ENCODE assay signal across 40 cellular contexts in the genomic region with DNA sequence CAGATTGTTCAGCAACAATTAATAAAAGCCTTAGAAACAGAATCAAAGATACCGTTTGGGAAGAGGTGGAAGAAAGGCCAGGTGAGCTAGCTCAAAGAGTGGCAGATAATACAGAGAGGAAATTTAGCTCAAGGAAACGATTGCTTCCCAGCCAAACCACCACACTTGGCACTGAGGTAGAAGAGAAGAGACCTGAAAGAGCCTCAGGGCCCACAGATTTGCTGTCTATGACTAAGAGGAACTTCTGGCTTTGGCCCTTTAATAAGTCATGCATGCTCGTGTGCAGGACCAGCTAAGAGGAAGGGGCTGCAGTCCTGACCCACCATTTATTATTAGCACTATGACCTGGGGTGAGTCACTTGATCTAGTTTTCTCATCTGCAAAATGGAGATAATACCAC.
"Had no signal": no experiment of that assay in that cellular context is flagged by ENCODE, and none has a peak within 500 bp of the region (broad histone marks: within the 10 kb centered on the region; RNA-seq: fewer than 3 reads in every experiment).

No MANE protein-coding gene starts in this region.

- H3K36me3 ChIP-seq: cardiac muscle cell had no signal

- H3K27me3 Mint-ChIP-seq: activated B cell treated with CpG ODN at 0.5 μM for 24 hours; activated naive CD4-positive, alpha-beta T cell treated with anti-CD3 and anti-CD28 coated beads, Interleukin-2, amount 50 U/mL, for 24 hours; activated naive CD8-positive, alpha-beta T cell; activated naive CD8-positive, alpha-beta T cell treated with anti-CD3 and anti-CD28 coated beads, Interleukin-2, amount 50 U/mL, for 24 hours; activated T-helper 17 cell treated with anti-CD3 and anti-CD28 coated beads, Interleukin-2, amount 50 U/mL, for 72 hours had no signal

- H3K27me3 ChIP-seq: body of pancreas, brain microvascular endothelial cell, cardiac muscle cell had no signal

- H3K27ac Mint-ChIP-seq: activated B cell treated with CpG ODN at 0.5 μM for 24 hours; activated CD4-positive, alpha-beta memory T cell treated with anti-CD3 and anti-CD28 coated beads for 36 hours; activated CD4-positive, alpha-beta T cell treated with anti-CD3 and anti-CD28 coated beads, Interleukin-2, amount 10 ng/mL, durations not matched to agents 24 days and 14 days; activated CD8-positive, alpha-beta T cell treated with anti-CD3 and anti-CD28 coated beads for 36 hours; activated naive CD4-positive, alpha-beta T cell treated with anti-CD3 and anti-CD28 coated beads for 36 hours; activated naive CD4-positive, alpha-beta T cell treated with anti-CD3 and anti-CD28 coated beads, Interleukin-2, amount 50 U/mL, for 24 hours; activated naive CD8-positive, alpha-beta T cell; activated naive CD8-positive, alpha-beta T cell treated with anti-CD3 and anti-CD28 coated beads, Interleukin-2, amount 10 ng/mL, durations not matched to agents 7 days and 5 days; activated naive CD8-positive, alpha-beta T cell treated with anti-CD3 and anti-CD28 coated beads, Interleukin-2, amount 50 U/mL, for 24 hours; activated T-cell treated with anti-CD3 and anti-CD28 coated beads, Interleukin-2, amount 50 U/mL, for 72 hours; activated T-helper 1 cell treated with anti-CD3 and anti-CD28 coated beads, Interleukin-12 subunit alpha, Interleukin-12 subunit beta, Interleukin-2, Interleukin-4 antibody, amounts not matched to agents 30 ng/mL and 10 ng/mL and 1 ng/mL, durations not matched to agents 14 hours and 24 hours and 36 hours; activated T-helper 17 cell treated with anti-CD3 and anti-CD28 coated beads, Interleukin-2, amount 50 U/mL, for 72 hours; T-helper 1 cell treated with Interleukin-12 subunit alpha and Interleukin-12 subunit beta and Interleukin-4 antibody, amounts not matched to agents 30 μg/mL and 1 μg/mL, for 36 hours; T-helper 2 cell treated with Interferon-gamma antibody and Interleukin-4, amounts not matched to agents 5 μg/mL and 100 μg/mL, for 36 hours had no signal

- ATAC-seq: activated CD8-positive, alpha-beta T cell treated with anti-CD3 and anti-CD28 coated beads for 36 hours; activated naive CD8-positive, alpha-beta T cell treated with anti-CD3 and anti-CD28 coated beads, Interleukin-2, amount 50 U/mL, for 24 hours; activated T-cell treated with anti-CD3 and anti-CD28 coated beads, Interleukin-2, amount 50 U/mL, for 4 hours; activated T-cell treated with anti-CD3 and anti-CD28 coated beads, Interleukin-2, amount 50 U/mL, for 72 hours; activated T-helper 17 cell treated with anti-CD3 and anti-CD28 coated beads, Interleukin-2, amount 50 U/mL, for 72 hours; body of pancreas had no signal

- H3K36me3 Mint-ChIP-seq: activated CD4-positive, alpha-beta memory T cell treated with anti-CD3 and anti-CD28 coated beads for 36 hours; activated naive CD4-positive, alpha-beta T cell treated with anti-CD3 and anti-CD28 coated beads, Interleukin-2, amount 50 U/mL, for 24 hours; activated naive CD8-positive, alpha-beta T cell; activated naive CD8-positive, alpha-beta T cell treated with anti-CD3 and anti-CD28 coated beads, Interleukin-2, amount 10 ng/mL, durations not matched to agents 7 days and 5 days had no signal

- FAIRE-seq: astrocyte, bronchial epithelial cell, TTC549 had no signal

- H3K9me3 Mint-ChIP-seq: activated B cell treated with CpG ODN at 0.5 μM for 24 hours; activated CD4-positive, alpha-beta memory T cell treated with anti-CD3 and anti-CD28 coated beads for 36 hours; activated CD4-positive, alpha-beta T cell treated with anti-CD3 and anti-CD28 coated beads, Interleukin-2, amount 10 ng/mL, durations not matched to agents 24 days and 14 days; activated CD8-positive, alpha-beta T cell treated with anti-CD3 and anti-CD28 coated beads for 36 hours; activated naive CD4-positive, alpha-beta T cell treated with anti-CD3 and anti-CD28 coated beads for 36 hours; activated naive CD4-positive, alpha-beta T cell treated with anti-CD3 and anti-CD28 coated beads, Interleukin-2, amount 50 U/mL, for 24 hours; activated naive CD8-positive, alpha-beta T cell treated with anti-CD3 and anti-CD28 coated beads, Interleukin-2, amount 10 ng/mL, durations not matched to agents 7 days and 5 days; activated naive CD8-positive, alpha-beta T cell treated with anti-CD3 and anti-CD28 coated beads, Interleukin-2, amount 50 U/mL, for 24 hours; activated T-cell treated with anti-CD3 and anti-CD28 coated beads, Interleukin-2, amount 50 U/mL, for 4 hours; activated T-cell treated with anti-CD3 and anti-CD28 coated beads, Interleukin-2, amount 50 U/mL, for 72 hours; activated T-helper 1 cell treated with anti-CD3 and anti-CD28 coated beads, Interleukin-12 subunit alpha, Interleukin-12 subunit beta, Interleukin-2, Interleukin-4 antibody, amounts not matched to agents 30 ng/mL and 10 ng/mL and 1 ng/mL, durations not matched to agents 14 hours and 24 hours and 36 hours; central memory CD8-positive, alpha-beta T cell; T-helper 1 cell treated with Interleukin-12 subunit alpha and Interleukin-12 subunit beta and Interleukin-4 antibody, amounts not matched to agents 30 μg/mL and 1 μg/mL, for 36 hours; T-helper 2 cell treated with Interferon-gamma antibody and Interleukin-4, amounts not matched to agents 5 μg/mL and 100 μg/mL, for 36 hours had no signal

- H3K27ac ChIP-seq: body of pancreas, brain microvascular endothelial cell, cardiac muscle cell, VCaP had no signal

- DNase-seq: activated B cell treated with CpG ODN at 0.5 μM for 24 hours; activated CD4-positive, alpha-beta memory T cell treated with anti-CD3 and anti-CD28 coated beads for 36 hours; activated CD4-positive, alpha-beta T cell treated with anti-CD3 and anti-CD28 coated beads for 4 hours; activated CD4-positive, alpha-beta T cell treated with anti-CD3 and anti-CD28 coated beads, Interleukin-2, amount 10 ng/mL, durations not matched to agents 24 days and 14 days; activated CD4-positive, alpha-beta T cell treated with anti-CD3 and anti-CD28 coated beads, Interleukin-2, amount 50 U/mL, for 1 hour; activated CD4-positive, alpha-beta T cell treated with anti-CD3 and anti-CD28 coated beads, Interleukin-2, amount 50 U/mL, for 4 hours; activated CD4-positive, CD25-positive, alpha-beta regulatory T cell treated with anti-CD3 and anti-CD28 coated beads, Interleukin-2, amount 50 U/mL, for 72 hours; activated CD8-positive, alpha-beta memory T cell treated with anti-CD3 and anti-CD28 coated beads, Interleukin-2, amount 50 U/mL, for 4 hours; activated CD8-positive, alpha-beta T cell treated with anti-CD3 and anti-CD28 coated beads for 36 hours; activated effector memory CD4-positive, alpha-beta T cell treated with anti-CD3 and anti-CD28 coated beads, Interleukin-2, amount 50 U/mL, for 16 hours; activated gamma-delta T cell treated with Interleukin-2 at 50 U/mL for 16 hours; activated naive CD4-positive, alpha-beta T cell; activated naive CD4-positive, alpha-beta T cell treated with anti-CD3 and anti-CD28 coated beads for 36 hours; activated naive CD8-positive, alpha-beta T cell treated with anti-CD3 and anti-CD28 coated beads, Interleukin-2, amount 10 ng/mL, durations not matched to agents 7 days and 5 days; activated naive CD8-positive, alpha-beta T cell treated with anti-CD3 and anti-CD28 coated beads, Interleukin-2, amount 50 U/mL, for 24 hours; activated T-cell treated with anti-CD3 and anti-CD28 coated beads for 4 hours; activated T-cell treated with anti-CD3 and anti-CD28 coated beads, Interleukin-2, amount 50 U/mL, for 1 hour; activated T-cell treated with anti-CD3 and anti-CD28 coated beads, Interleukin-2, amount 50 U/mL, for 4 hours; activated T-cell treated with anti-CD3 and anti-CD28 coated beads, Interleukin-2, amount 50 U/mL, for 72 hours; amygdala; aorta; body of pancreas; brain microvascular endothelial cell; caudate nucleus; cerebellar nuclear complex; T-helper 1 cell; T-helper 2 cell; T-helper 9 cell had no signal

- H3K9me3 ChIP-seq: body of pancreas had no signal

- H3K4me1 Mint-ChIP-seq: activated B cell treated with CpG ODN at 0.5 μM for 24 hours; activated CD4-positive, alpha-beta T cell treated with anti-CD3 and anti-CD28 coated beads, Interleukin-2, amount 10 ng/mL, durations not matched to agents 24 days and 14 days; activated naive CD4-positive, alpha-beta T cell treated with anti-CD3 and anti-CD28 coated beads, Interleukin-2, amount 50 U/mL, for 24 hours; activated naive CD8-positive, alpha-beta T cell treated with anti-CD3 and anti-CD28 coated beads, Interleukin-2, amount 10 ng/mL, durations not matched to agents 7 days and 5 days; activated naive CD8-positive, alpha-beta T cell treated with anti-CD3 and anti-CD28 coated beads, Interleukin-2, amount 50 U/mL, for 24 hours; activated T-helper 17 cell treated with anti-CD3 and anti-CD28 coated beads, Interleukin-2, amount 50 U/mL, for 72 hours; central memory CD8-positive, alpha-beta T cell had no signal

- H3K4me3 Mint-ChIP-seq: activated B cell treated with CpG ODN at 0.5 μM for 24 hours; activated CD4-positive, alpha-beta memory T cell treated with anti-CD3 and anti-CD28 coated beads for 36 hours; activated CD4-positive, alpha-beta T cell treated with anti-CD3 and anti-CD28 coated beads, Interleukin-2, amount 10 ng/mL, durations not matched to agents 24 days and 14 days; activated CD8-positive, alpha-beta T cell treated with anti-CD3 and anti-CD28 coated beads for 36 hours; activated naive CD4-positive, alpha-beta T cell treated with anti-CD3 and anti-CD28 coated beads for 36 hours; activated naive CD4-positive, alpha-beta T cell treated with anti-CD3 and anti-CD28 coated beads, Interleukin-2, amount 50 U/mL, for 24 hours; activated naive CD8-positive, alpha-beta T cell; activated naive CD8-positive, alpha-beta T cell treated with anti-CD3 and anti-CD28 coated beads, Interleukin-2, amount 10 ng/mL, durations not matched to agents 7 days and 5 days; activated naive CD8-positive, alpha-beta T cell treated with anti-CD3 and anti-CD28 coated beads, Interleukin-2, amount 50 U/mL, for 24 hours; activated T-cell treated with anti-CD3 and anti-CD28 coated beads, Interleukin-2, amount 50 U/mL, for 4 hours; activated T-cell treated with anti-CD3 and anti-CD28 coated beads, Interleukin-2, amount 50 U/mL, for 72 hours; activated T-helper 1 cell treated with anti-CD3 and anti-CD28 coated beads, Interleukin-12 subunit alpha, Interleukin-12 subunit beta, Interleukin-2, Interleukin-4 antibody, amounts not matched to agents 30 ng/mL and 10 ng/mL and 1 ng/mL, durations not matched to agents 14 hours and 24 hours and 36 hours; activated T-helper 17 cell treated with anti-CD3 and anti-CD28 coated beads, Interleukin-2, amount 50 U/mL, for 72 hours; central memory CD8-positive, alpha-beta T cell; T-helper 1 cell treated with Interleukin-12 subunit alpha and Interleukin-12 subunit beta and Interleukin-4 antibody, amounts not matched to agents 30 μg/mL and 1 μg/mL, for 36 hours; T-helper 2 cell treated with Interferon-gamma antibody and Interleukin-4, amounts not matched to agents 5 μg/mL and 100 μg/mL, for 36 hours had no signal

- H3K4me3 ChIP-seq: body of pancreas, cardiac muscle cell had no signal
